In the genomic region with DNA sequence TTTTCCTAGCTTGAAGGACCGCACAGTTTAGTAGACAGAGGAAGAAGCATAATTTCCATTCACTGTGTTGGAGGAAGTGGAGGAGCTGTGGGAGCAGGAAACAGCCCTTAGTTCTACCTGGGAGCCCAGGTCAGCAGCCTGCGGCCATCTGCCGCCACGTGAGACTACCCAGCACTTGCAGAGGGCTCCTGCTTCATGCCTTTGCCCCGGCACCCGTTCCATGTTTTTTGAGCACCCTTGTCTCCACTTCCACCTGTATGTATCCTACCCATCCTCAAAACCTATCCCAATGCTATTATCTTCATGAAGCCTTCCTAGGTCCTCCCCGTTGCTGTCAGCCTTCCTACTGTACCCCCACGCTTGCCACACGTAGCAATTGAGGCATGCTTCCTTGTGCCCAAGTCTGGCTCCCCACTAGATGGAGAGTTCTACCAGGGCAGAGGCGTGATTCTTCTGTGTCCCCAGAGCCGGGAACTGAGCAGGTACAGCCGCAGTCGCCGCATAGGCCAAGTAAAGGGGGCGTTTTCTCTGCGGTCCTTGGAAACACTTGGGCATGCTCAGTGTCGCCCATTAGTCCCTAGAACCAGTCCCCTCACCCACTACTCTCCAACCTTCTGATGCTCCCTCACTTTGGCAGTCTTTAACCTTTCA, we compare ENCODE assay signal across 1 cellular context.
TF ChIP-seq lines count a peak whose summit lies in the region.

No MANE protein-coding gene starts in this region.

TF ChIP-seq in WTC11, 78 proteins besides CTCF, POLR2A, EP300 and RAD21 (continued from another document):
- TF ChIP-seq, protein P1, sequence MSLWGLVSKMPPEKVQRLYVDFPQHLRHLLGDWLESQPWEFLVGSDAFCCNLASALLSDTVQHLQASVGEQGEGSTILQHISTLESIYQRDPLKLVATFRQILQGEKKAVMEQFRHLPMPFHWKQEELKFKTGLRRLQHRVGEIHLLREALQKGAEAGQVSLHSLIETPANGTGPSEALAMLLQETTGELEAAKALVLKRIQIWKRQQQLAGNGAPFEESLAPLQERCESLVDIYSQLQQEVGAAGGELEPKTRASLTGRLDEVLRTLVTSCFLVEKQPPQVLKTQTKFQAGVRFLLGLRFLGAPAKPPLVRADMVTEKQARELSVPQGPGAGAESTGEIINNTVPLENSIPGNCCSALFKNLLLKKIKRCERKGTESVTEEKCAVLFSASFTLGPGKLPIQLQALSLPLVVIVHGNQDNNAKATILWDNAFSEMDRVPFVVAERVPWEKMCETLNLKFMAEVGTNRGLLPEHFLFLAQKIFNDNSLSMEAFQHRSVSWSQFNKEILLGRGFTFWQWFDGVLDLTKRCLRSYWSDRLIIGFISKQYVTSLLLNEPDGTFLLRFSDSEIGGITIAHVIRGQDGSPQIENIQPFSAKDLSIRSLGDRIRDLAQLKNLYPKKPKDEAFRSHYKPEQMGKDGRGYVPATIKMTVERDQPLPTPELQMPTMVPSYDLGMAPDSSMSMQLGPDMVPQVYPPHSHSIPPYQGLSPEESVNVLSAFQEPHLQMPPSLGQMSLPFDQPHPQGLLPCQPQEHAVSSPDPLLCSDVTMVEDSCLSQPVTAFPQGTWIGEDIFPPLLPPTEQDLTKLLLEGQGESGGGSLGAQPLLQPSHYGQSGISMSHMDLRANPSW (CRISPR knock-in tag; conservative IDR thresholded peaks at IDR 0.05; ENCODE audit: low read depth) = no peak
- no peak for TF ChIP-seq NFYB (CRISPR knock-in tag; conservative IDR thresholded peaks at IDR 0.05; ENCODE audit: low read depth)
TF ChIP-seq in WTC11: peak in this region for 3.
